Comparison of ENCODE assay signal across 1 cellular context in genomic region chr6:31776961-31777666, GRCh38.
TF ChIP-seq lines count a peak whose summit lies in the region.

Gene VWA7, minus strand, starts transcription at chr6:31777328. Its CDS starts 549 bp downstream, at chr6:31776779.

TF ChIP-seq in HepG2, 621 proteins besides CTCF, POLR2A, EP300 and RAD21 (continued from another document and continues in another):
- TF ChIP-seq ZFP91 (CRISPR knock-in tag; IDR thresholded peaks at IDR 0.05; ENCODE audit: borderline replicate concordance), result peak; percentile 84
- TF ChIP-seq ZBTB7A (CRISPR knock-in tag; IDR thresholded peaks at IDR 0.05), result peak; percentile 64; the same call in 1 of the 2 replicates
- TF ChIP-seq TEF (CRISPR knock-in tag; IDR thresholded peaks at IDR 0.05), result no peak
- TF ChIP-seq ZNF460 (CRISPR knock-in tag; IDR thresholded peaks at IDR 0.05; ENCODE audit: borderline replicate concordance), result peak; percentile 56; the same call in 1 of the 2 replicates
- no peak for TF ChIP-seq RFX3 (CRISPR knock-in tag; IDR thresholded peaks at IDR 0.05)
- TF ChIP-seq HMG20A (CRISPR knock-in tag; IDR thresholded peaks at IDR 0.05; ENCODE audit: borderline replicate concordance), result peak; percentile 53; the same call in 1 of the 2 replicates
- TF ChIP-seq NPAS2 (CRISPR knock-in tag; IDR thresholded peaks at IDR 0.05; ENCODE audit: borderline replicate concordance), result no peak
- TF ChIP-seq MYPOP (CRISPR knock-in tag; IDR thresholded peaks at IDR 0.05), result 0 out of 2 replicates have a peak, but pooled peaks have one; percentile 14
- peak; percentile 94 for TF ChIP-seq PRDM10 (CRISPR knock-in tag; IDR thresholded peaks at IDR 0.05; ENCODE audit: low read depth)
- TF ChIP-seq PAXIP1 (CRISPR knock-in tag; conservative IDR thresholded peaks at IDR 0.05), result peak; percentile 88
- TF ChIP-seq ZSCAN9 (CRISPR knock-in tag; IDR thresholded peaks at IDR 0.05; ENCODE audit: borderline replicate concordance), result 0 out of 2 replicates have a peak, but pooled peaks have one; percentile 21
- peak; percentile 65; the same call in 1 of the 2 replicates for TF ChIP-seq ZHX2 (IDR thresholded peaks at IDR 0.05; ENCODE audit: low read depth)
- TF ChIP-seq ZHX2 (CRISPR knock-in tag; IDR thresholded peaks at IDR 0.05; ENCODE audit: borderline replicate concordance), result no peak
- 0 out of 2 replicates have a peak, but pooled peaks have one; percentile 58 for TF ChIP-seq ZNF326 (CRISPR knock-in tag; IDR thresholded peaks at IDR 0.05; ENCODE audit: borderline replicate concordance)
- peak; percentile 88 for TF ChIP-seq PHF5A (CRISPR knock-in tag; IDR thresholded peaks at IDR 0.05; ENCODE audit: low read depth, unreplicated experiment)
- peak; percentile 76 for TF ChIP-seq PCBP1 (IDR thresholded peaks at IDR 0.05; ENCODE audit: borderline replicate concordance, low read depth, low read length)
- TF ChIP-seq CBX5 (CRISPR knock-in tag; IDR thresholded peaks at IDR 0.05; ENCODE audit: borderline replicate concordance), result peak; percentile 90; the same call in 1 of the 2 replicates
- TF ChIP-seq ZNF431 (CRISPR knock-in tag; IDR thresholded peaks at IDR 0.05; ENCODE audit: borderline replicate concordance, low read depth), result 0 out of 2 replicates have a peak, but pooled peaks have one; percentile 84
- peak; percentile 63; the same call in 1 of the 2 replicates for TF ChIP-seq DMAP1 (CRISPR knock-in tag; IDR thresholded peaks at IDR 0.05)
- peak; percentile 68 for TF ChIP-seq RBFOX2 (IDR thresholded peaks at IDR 0.05; ENCODE audit: low read depth, low read length)
- TF ChIP-seq ZNF772 (CRISPR knock-in tag; IDR thresholded peaks at IDR 0.05), result peak; percentile 83
- peak; percentile 87 for TF ChIP-seq ZSCAN31 (CRISPR knock-in tag; IDR thresholded peaks at IDR 0.05; ENCODE audit: low read depth)
- peak; percentile 98 for TF ChIP-seq RBM22 (optimal IDR thresholded peaks at IDR 0.05; ENCODE audit: low read length)
- TF ChIP-seq TFE3 (CRISPR knock-in tag; IDR thresholded peaks at IDR 0.05), result peak; percentile 51; the same call in 1 of the 2 replicates
- TF ChIP-seq ZNF274 (CRISPR knock-in tag; IDR thresholded peaks at IDR 0.05), result 0 out of 2 replicates have a peak, but pooled peaks have one; percentile 73
- peak; percentile 97 for TF ChIP-seq ZKSCAN5 (CRISPR knock-in tag; IDR thresholded peaks at IDR 0.05)
- no peak for TF ChIP-seq ZBTB14 (CRISPR knock-in tag; IDR thresholded peaks at IDR 0.05)
- peak; percentile 62 for TF ChIP-seq PPARG (CRISPR knock-in tag; conservative IDR thresholded peaks at IDR 0.05)
- TF ChIP-seq PAF1 (CRISPR knock-in tag; IDR thresholded peaks at IDR 0.05), result no peak; the same call in 1 of the 2 replicates
- peak; percentile 89 for TF ChIP-seq CREB1 (IDR thresholded peaks at IDR 0.05)
- TF ChIP-seq CREB1 (CRISPR knock-in tag; IDR thresholded peaks at IDR 0.05), result peak; percentile 92
- no peak for TF ChIP-seq ZNF225 (CRISPR knock-in tag; IDR thresholded peaks at IDR 0.05)
